In the genomic region with DNA sequence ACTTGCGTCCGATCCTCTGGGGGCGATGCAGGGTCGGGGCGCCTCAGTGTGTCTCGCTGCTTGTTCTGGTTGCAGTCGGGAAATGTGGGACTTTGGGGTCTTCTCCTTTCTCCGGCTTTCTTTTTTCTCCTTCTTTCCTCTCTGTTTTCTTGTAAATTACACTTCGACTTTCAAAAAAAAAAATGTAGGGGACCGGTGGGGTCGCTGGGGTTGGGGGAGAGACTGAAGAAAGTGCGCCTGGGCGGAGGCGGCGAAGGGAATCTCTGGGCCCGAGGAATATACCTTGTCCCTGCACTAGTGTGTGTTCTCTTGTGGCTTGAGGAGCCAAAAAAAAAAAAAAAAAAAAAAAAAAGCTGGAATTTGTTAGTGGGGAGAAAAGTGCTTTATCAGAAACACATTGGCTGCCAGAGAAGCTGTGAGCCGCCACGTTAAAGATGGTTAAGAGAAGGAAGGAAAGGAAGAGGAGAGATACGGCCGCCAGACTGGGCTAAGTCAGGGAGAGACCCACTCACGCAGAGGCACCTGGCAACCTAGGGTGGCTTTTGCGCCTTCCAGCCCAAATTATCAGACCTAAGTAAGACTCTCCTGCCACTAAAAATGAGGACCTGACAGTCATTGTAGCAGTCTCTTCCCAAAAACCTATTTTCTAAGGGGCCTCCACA, we compare ENCODE assay signal across 13 cellular contexts. TPM values are rescaled to one million over a fixed set of nuclear protein-coding genes. Genes with fewer than 3 reads are reported as not detected.
DNase-seq lines count a peak whose midpoint lies in the region; ATAC-seq, FAIRE-seq and TF ChIP-seq lines count a peak whose summit lies in the region.
"Had no signal": no experiment of that assay in that cellular context is flagged by ENCODE, and none has a peak within 500 bp of the region (broad histone marks: within the 10 kb centered on the region; RNA-seq: fewer than 3 reads in every experiment).

No MANE protein-coding gene starts in this region.

- H3K4me3 Mint-ChIP-seq in activated T-cell treated with anti-CD3 and anti-CD28 coated beads, Interleukin-2, amount 50 U/mL, for 72 hours = peak overlapping the region; percentile 81 to 89
- H3K4me3 Mint-ChIP-seq in activated naive CD8-positive, alpha-beta T cell treated with anti-CD3 and anti-CD28 coated beads, Interleukin-2, amount 10 ng/mL, durations not matched to agents 7 days and 5 days = peak overlapping the region; percentile 81
- peak overlapping the region; percentile 81 to 82 for H3K4me3 Mint-ChIP-seq in stimulated activated naive CD8-positive, alpha-beta T cell treated with anti-CD3 and anti-CD28 coated beads, Interleukin-15, amount 100 ng/mL, for 72 hours

- H3K4me2 ChIP-seq in keratinocyte (ENCODE audit: control insufficient read depth, extremely low read depth, insufficient read depth, low read depth, low read length) = peak overlapping the region; percentile 5

- H3K27me3 Mint-ChIP-seq in activated T-cell treated with anti-CD3 and anti-CD28 coated beads, Interleukin-2, amount 50 U/mL, for 72 hours (ENCODE audit: low read depth) = peaks cover 52% of the 10 kb centered on the region
- H3K27me3 Mint-ChIP-seq in activated naive CD8-positive, alpha-beta T cell treated with anti-CD3 and anti-CD28 coated beads, Interleukin-2, amount 10 ng/mL, durations not matched to agents 7 days and 5 days = peaks cover 61% of the 10 kb centered on the region
- H3K27me3 Mint-ChIP-seq in stimulated activated naive CD8-positive, alpha-beta T cell treated with anti-CD3 and anti-CD28 coated beads, Interleukin-15, amount 100 ng/mL, for 72 hours = peaks cover 56% of the 10 kb centered on the region

- H3K4me1 Mint-ChIP-seq in activated T-cell treated with anti-CD3 and anti-CD28 coated beads, Interleukin-2, amount 50 U/mL, for 72 hours (ENCODE audit: low read depth) = peaks cover 36% of the 10 kb centered on the region
- peaks cover 39% of the 10 kb centered on the region for H3K4me1 Mint-ChIP-seq in activated naive CD8-positive, alpha-beta T cell treated with anti-CD3 and anti-CD28 coated beads, Interleukin-2, amount 10 ng/mL, durations not matched to agents 7 days and 5 days
- peaks cover 41% of the 10 kb centered on the region for H3K4me1 Mint-ChIP-seq in stimulated activated naive CD8-positive, alpha-beta T cell treated with anti-CD3 and anti-CD28 coated beads, Interleukin-15, amount 100 ng/mL, for 72 hours

- H3K27me3 ChIP-seq in keratinocyte (ENCODE audit: control insufficient read depth, extremely low read depth, insufficient read depth, low read length) = peaks cover 83% of the 10 kb centered on the region

- peak; percentile 8 to 26 for ATAC-seq in activated T-cell treated with anti-CD3 and anti-CD28 coated beads, Interleukin-2, amount 50 U/mL, for 72 hours (replicated peaks in 1 of 2)
- ATAC-seq in activated naive CD8-positive, alpha-beta T cell treated with anti-CD3 and anti-CD28 coated beads, Interleukin-2, amount 10 ng/mL, durations not matched to agents 7 days and 5 days (ENCODE audit: low read depth) = no peak
- peak; percentile 25 for ATAC-seq in stimulated activated naive CD8-positive, alpha-beta T cell treated with anti-CD3 and anti-CD28 coated beads, Interleukin-15, amount 100 ng/mL, for 72 hours
- ATAC-seq in HG03039 (IDR thresholded peaks at IDR 0.05; ENCODE audit: unreplicated experiment) = no peak

- no peak overlapping the region for H3K9ac ChIP-seq in keratinocyte (ENCODE audit: control insufficient read depth, extremely low read depth, insufficient read depth, low read length)

- dilution Hi-C loops in keratinocyte (cut with MboI; ENCODE audit: extremely low pct_ligation_motif_present, low sequenced_read_pairs) = no loop called here

- peaks cover 10% of the 10 kb centered on the region for H3K4me1 ChIP-seq in keratinocyte (ENCODE audit: control insufficient read depth, extremely low read depth, insufficient read depth, low read length)

- H4K20me1 ChIP-seq in keratinocyte (ENCODE audit: control insufficient read depth, extremely low read depth, insufficient read depth, low read length) = no peaks in the 10 kb centered on the region

- no peak for DNase-seq in activated T-cell treated with anti-CD3 and anti-CD28 coated beads, Interleukin-2, amount 50 U/mL, for 72 hours
- DNase-seq in activated T-cell treated with anti-CD3 and anti-CD28 coated beads for 4 hours (no peak), keratinocyte (ENCODE audit: low read depth, low spot score) (no peak), GDM1 (lab: John Stamatoyannopoulos, UW) (no peak), MV-4-11 (lab: John Stamatoyannopoulos, UW) (no peak)
- no peak for DNase-seq in activated naive CD8-positive, alpha-beta T cell treated with anti-CD3 and anti-CD28 coated beads, Interleukin-2, amount 10 ng/mL, durations not matched to agents 7 days and 5 days
- no peak for DNase-seq in stimulated activated naive CD8-positive, alpha-beta T cell treated with anti-CD3 and anti-CD28 coated beads, Interleukin-15, amount 100 ng/mL, for 72 hours
- DNase-seq: effector CD4-positive, alpha-beta T cell; NCI-H510A had no signal

- no peaks in the 10 kb centered on the region for H3K36me3 ChIP-seq in keratinocyte (ENCODE audit: control insufficient read depth in 2 of 2, extremely low read depth in 1 of 2, insufficient read depth in 2 of 2, low read length in 2 of 2)

- H3K27ac ChIP-seq in keratinocyte (ENCODE audit: control insufficient read depth, insufficient read depth, low read length) = no peak overlapping the region
- H3K27ac ChIP-seq: SK-N-MC had no signal

- H2AFZ ChIP-seq in keratinocyte (ENCODE audit: control insufficient read depth, low read length) = no peak overlapping the region

- no peaks in the 10 kb centered on the region for H3K9me3 ChIP-seq in keratinocyte (ENCODE audit: control insufficient read depth, low read depth, low read length)

- peak overlapping the region in 1 of 3 experiments; percentile 38 for H3K4me3 ChIP-seq in keratinocyte (ENCODE audit: control insufficient read depth in 2 of 3, extremely low read depth in 1 of 3, insufficient read depth in 2 of 3, low read depth in 1 of 3, low read length in 3 of 3)
- H3K4me3 ChIP-seq: SK-N-MC had no signal

- no peaks in the 10 kb centered on the region for H3K9me1 ChIP-seq in keratinocyte (ENCODE audit: control insufficient read depth, extremely low read depth, insufficient read depth, low read length)

- FAIRE-seq in keratinocyte (lab: Jason Lieb, UNC) = no peak
- FAIRE-seq: islet of Langerhans had no signal

- peak overlapping the region; percentile 48 for H3K27ac Mint-ChIP-seq in activated T-cell treated with anti-CD3 and anti-CD28 coated beads, Interleukin-2, amount 50 U/mL, for 72 hours
- no peak overlapping the region for H3K27ac Mint-ChIP-seq in activated naive CD8-positive, alpha-beta T cell treated with anti-CD3 and anti-CD28 coated beads, Interleukin-2, amount 10 ng/mL, durations not matched to agents 7 days and 5 days
- H3K27ac Mint-ChIP-seq in stimulated activated naive CD8-positive, alpha-beta T cell treated with anti-CD3 and anti-CD28 coated beads, Interleukin-15, amount 100 ng/mL, for 72 hours = no peak overlapping the region
- H3K27ac Mint-ChIP-seq: progenitor cell of endocrine pancreas had no signal

- POLR2A ChIA-PET in activated naive CD8-positive, alpha-beta T cell treated with anti-CD3 and anti-CD28 coated beads, Interleukin-2, amount 10 ng/mL, durations not matched to agents 7 days and 5 days (lab: Charles Lee) = interaction anchor here (0.5 to 0.6 kb wide), 2 partner anchors 29 to 79 kb away, joined by 3 read pairs; no protein-coding TSS in a partner anchor

- TF ChIP-seq CTCF in keratinocyte (optimal IDR thresholded peaks at IDR 0.05 in 1 of 3, IDR thresholded peaks at IDR 0.05 in 1 of 3, conservative IDR thresholded peaks at IDR 0.05 in 1 of 3; ENCODE audit: extremely low read depth in 1 of 3, insufficient read depth in 2 of 3, low read length in 3 of 3) = no peak

- H3K79me2 ChIP-seq in keratinocyte (ENCODE audit: control insufficient read depth, insufficient read depth, low read length) = no peaks in the 10 kb centered on the region

- H3K36me3 Mint-ChIP-seq in activated T-cell treated with anti-CD3 and anti-CD28 coated beads, Interleukin-2, amount 50 U/mL, for 72 hours (ENCODE audit: insufficient read depth in 2 of 2) = no peaks in the 10 kb centered on the region
- H3K36me3 Mint-ChIP-seq in activated naive CD8-positive, alpha-beta T cell treated with anti-CD3 and anti-CD28 coated beads, Interleukin-2, amount 10 ng/mL, durations not matched to agents 7 days and 5 days = no peaks in the 10 kb centered on the region

- H3K9me3 Mint-ChIP-seq in activated T-cell treated with anti-CD3 and anti-CD28 coated beads, Interleukin-2, amount 50 U/mL, for 72 hours = no peaks in the 10 kb centered on the region
- H3K9me3 Mint-ChIP-seq in activated naive CD8-positive, alpha-beta T cell treated with anti-CD3 and anti-CD28 coated beads, Interleukin-2, amount 10 ng/mL, durations not matched to agents 7 days and 5 days = no peaks in the 10 kb centered on the region
- H3K9me3 Mint-ChIP-seq in stimulated activated naive CD8-positive, alpha-beta T cell treated with anti-CD3 and anti-CD28 coated beads, Interleukin-15, amount 100 ng/mL, for 72 hours = no peaks in the 10 kb centered on the region

RNA-seq across cellular contexts. Expression of a gene that starts 8.4 kb away (rescaled TPM):
- 10 to 100 TPM; 48.6 to 58.5 TPM for total RNA-seq in activated T-cell treated with anti-CD3 and anti-CD28 coated beads, Interleukin-2, amount 50 U/mL, for 72 hours
- 10 to 100 TPM; 83.4 to 86.5 TPM for total RNA-seq in activated naive CD8-positive, alpha-beta T cell treated with anti-CD3 and anti-CD28 coated beads, Interleukin-2, amount 10 ng/mL, durations not matched to agents 7 days and 5 days
- polyA plus RNA-seq in keratinocyte = 1.1 to 2.2 TPM (median 1.1 TPM) in 3 replicates
- not detected for polyA plus RNA-seq in keratinocyte (2011; ENCODE audit: low read depth)
- polyA plus RNA-seq in keratinocyte (2011; cell fraction: cytosol; rRNA removed) = 0.87 and 1.0 TPM in 2 replicates
- 0.83 and 1.0 TPM in 2 replicates for polyA plus RNA-seq in keratinocyte (2011; cell fraction: nucleus; rRNA removed)
- 0.17 and 0.80 TPM in 2 replicates for polyA plus RNA-seq in keratinocyte (2012; ENCODE audit: low replicate concordance)
- 3.4 to 10.6 TPM (median 5.3 TPM) in 3 replicates for polyA minus RNA-seq in keratinocyte
- polyA minus RNA-seq in keratinocyte (2011; cell fraction: cytosol; rRNA and poly(A)+ RNA removed) = 7.3 TPM
- polyA minus RNA-seq in keratinocyte (2011; cell fraction: nucleus; rRNA and poly(A)+ RNA removed) = 0.53 and 1.8 TPM in 2 replicates
- total RNA-seq: progenitor cell of endocrine pancreas had no signal

Comparison
In these comparisons a context has a peak if more than half of its experiments do, and no peak if none do; other contexts are left out.
1. ATAC-seq: peak in activated T-cell treated with anti-CD3 and anti-CD28 coated beads, Interleukin-2, amount 50 U/mL, for 72 hours (2 of 2) and stimulated activated naive CD8-positive, alpha-beta T cell treated with anti-CD3 and anti-CD28 coated beads, Interleukin-15, amount 100 ng/mL, for 72 hours (single experiment); none in activated naive CD8-positive, alpha-beta T cell treated with anti-CD3 and anti-CD28 coated beads, Interleukin-2, amount 10 ng/mL, durations not matched to agents 7 days and 5 days (single experiment) and HG03039 (single experiment).
2. Peak in every context shown above with its lines, with median percentiles within 50 percentile points of each other: H3K4me3 Mint-ChIP-seq.